In genomic region chr19:934865-935422, GRCh38 we compare ENCODE assay signal across 10 cellular contexts. TPM values are rescaled to one million over a fixed set of nuclear protein-coding genes. Genes with fewer than 3 reads are reported as not detected.
DNase-seq lines count a peak whose midpoint lies in the region; TF ChIP-seq lines count a peak whose summit lies in the region.
"Had no signal": no experiment of that assay in that cellular context is flagged by ENCODE, and none has a peak within 500 bp of the region (broad histone marks: within the 10 kb centered on the region; RNA-seq: fewer than 3 reads in every experiment).

No MANE protein-coding gene starts in this region.

- H3K36me3 ChIP-seq in duodenal mucosa (ENCODE audit: control insufficient read depth in 1 of 2, insufficient read depth in 2 of 2, low read length in 2 of 2) (no peaks in the 10 kb centered on the region), vagina (no peaks in the 10 kb centered on the region)

- H3K9ac ChIP-seq in duodenal mucosa (ENCODE audit: low read depth in 1 of 2, low read length in 2 of 2): no peak overlapping the region

- H3K9me3 ChIP-seq in duodenal mucosa (ENCODE audit: control insufficient read depth in 1 of 2, low read length in 2 of 2) (no peaks in the 10 kb centered on the region), vagina (no peaks in the 10 kb centered on the region)

- peaks cover 29% of the 10 kb centered on the region for H3K4me1 Mint-ChIP-seq in mesothelial cell of epicardium
- peaks cover 30% of the 10 kb centered on the region for H3K4me1 Mint-ChIP-seq in nephron progenitor cell

- H3K27ac Mint-ChIP-seq in mesothelial cell of epicardium: peak overlapping the region; percentile 56
- H3K27ac Mint-ChIP-seq in nephron progenitor cell: no peak overlapping the region

- peak overlapping the region; percentile 10 for H3K27ac ChIP-seq in duodenal mucosa (ENCODE audit: low read depth, low read length)
- peak overlapping the region; percentile 48 for H3K27ac ChIP-seq in vagina

- peaks cover 20% of the 10 kb centered on the region for H3K36me3 Mint-ChIP-seq in mesothelial cell of epicardium
- peaks cover 57% of the 10 kb centered on the region for H3K36me3 Mint-ChIP-seq in nephron progenitor cell (ENCODE audit: low read depth)

- no peaks in the 10 kb centered on the region for H3K9me3 Mint-ChIP-seq in mesothelial cell of epicardium
- H3K9me3 Mint-ChIP-seq in nephron progenitor cell: peaks cover 4% of the 10 kb centered on the region

- no peak for TF ChIP-seq CTCF in mesothelial cell of epicardium (IDR thresholded peaks at IDR 0.05; ENCODE audit: unreplicated experiment)
- TF ChIP-seq CTCF in vagina (IDR thresholded peaks at IDR 0.05): no peak
- no peak for TF ChIP-seq CTCF in nephron progenitor cell (IDR thresholded peaks at IDR 0.05)

- DNase-seq in NCI-H748 (lab: John Stamatoyannopoulos, UW; ENCODE audit: unreplicated experiment) (peak; percentile 16), NCI-H748 treated with DMSO at 0.1 percent for 48 hours (lab: John Stamatoyannopoulos, UW) (no peak), mesothelial cell of epicardium (ENCODE audit: low spot score in 2 of 2, unreplicated experiment in 2 of 2) (no peak), vagina (ENCODE audit: extremely low spot score in 2 of 2) (no peak), EL (no peak), nephron progenitor cell (no peak)
- no peak for DNase-seq in stimulated activated naive CD4-positive, alpha-beta T cell treated with Interleukin-2 at 50 U/mL for 16 hours (lab: John Stamatoyannopoulos, UW)
- DNase-seq: activated CD4-positive, alpha-beta T cell treated with anti-CD3 and anti-CD28 coated beads, Interleukin-2, amount 50 U/mL, for 4 hours had no signal

- TF ChIP-seq POLR2A in vagina (IDR thresholded peaks at IDR 0.05): no peak

- no peaks in the 10 kb centered on the region for H3K27me3 ChIP-seq in duodenal mucosa (ENCODE audit: control insufficient read depth in 1 of 2, insufficient read depth in 2 of 2, low read length in 2 of 2)
- H3K27me3 ChIP-seq in vagina: no peaks in the 10 kb centered on the region

- intact Hi-C loops in vagina (cut with DNase I): no loop called here

- H3K4me1 ChIP-seq in duodenal mucosa (ENCODE audit: control insufficient read depth in 1 of 2, insufficient read depth in 2 of 2, low read length in 2 of 2) (peaks cover 15 to 27% of the 10 kb centered on the region in 2 donors), vagina (peaks cover 45% of the 10 kb centered on the region)

- H3K27me3 Mint-ChIP-seq in mesothelial cell of epicardium (ENCODE audit: low read depth) (no peaks in the 10 kb centered on the region), nephron progenitor cell (ENCODE audit: low read depth, poor library complexity) (peaks cover 3% of the 10 kb centered on the region)

- no peak overlapping the region for H3K4me3 Mint-ChIP-seq in mesothelial cell of epicardium
- H3K4me3 Mint-ChIP-seq in nephron progenitor cell: no peak overlapping the region

- H3K4me3 ChIP-seq in duodenal mucosa (ENCODE audit: low read depth in 1 of 2, low read length in 2 of 2) (no peak overlapping the region), vagina (no peak overlapping the region)

RNA-seq across cellular contexts. Expression of gene ARID3A, which starts 9.1 kb away (rescaled TPM):
- total RNA-seq in mesothelial cell of epicardium (65.9 to 72.4 TPM (median 70.6 TPM) in 3 replicates), vagina (10.3 TPM)

RNA-seq across cellular contexts. Expression of gene KISS1R, which starts 17.8 kb away (rescaled TPM):
- 1.0 to 1.5 TPM (median 1.1 TPM) in 3 replicates for total RNA-seq in mesothelial cell of epicardium
- not detected for total RNA-seq in vagina

RNA-seq across cellular contexts. Expression of gene R3HDM4, which starts 21.9 kb away (rescaled TPM):
- 47.4 to 50.5 TPM (median 49.5 TPM) in 3 replicates for total RNA-seq in mesothelial cell of epicardium
- total RNA-seq in vagina: 41.3 TPM

RNA-seq across cellular contexts. Expression of gene RNU6-9, which starts 41.7 kb away (rescaled TPM):
- total RNA-seq in mesothelial cell of epicardium (not detected in 3 replicates), vagina (not detected)
- total RNA-seq: kidney epithelial cell had no signal

RNA-seq across cellular contexts. Expression of gene MED16, which starts 42.0 kb away (rescaled TPM):
- total RNA-seq in mesothelial cell of epicardium (79.8 to 87.8 TPM (median 80.0 TPM) in 3 replicates), vagina (46.9 TPM)
